ENCODE assay signal across 19 cellular contexts in genomic region chr7:42409296-42409695, GRCh38.
"Had no signal": no experiment of that assay in that cellular context is flagged by ENCODE, and none has a peak within 500 bp of the region (broad histone marks: within the 10 kb centered on the region; RNA-seq: fewer than 3 reads in every experiment).

No MANE protein-coding gene starts in this region.

- H3K4me3 ChIP-seq: coronary artery, dorsolateral prefrontal cortex, esophagus muscularis mucosa, heart right ventricle, left lung, lower lobe of right lung, mucosa of descending colon had no signal

- H3K4me1 ChIP-seq: esophagus muscularis mucosa, heart right ventricle, left lung, lower lobe of right lung had no signal

- H3K4me1 Mint-ChIP-seq: naive B cell had no signal

- DNase-seq: dermis blood vessel endothelial cell; dorsolateral prefrontal cortex; effector CD4-positive, alpha-beta T cell; effector memory CD4-positive, alpha-beta T cell; foreskin keratinocyte; glutamatergic neuron; head of caudate nucleus; heart right ventricle; hippocampal formation; left cardiac atrium; left ventricle myocardium superior; lower lobe of right lung; mesenchymal stem cell; mucosa of descending colon; naive B cell had no signal

- H3K9me3 ChIP-seq: esophagus muscularis mucosa, heart right ventricle, left lung, lower lobe of right lung, mucosa of descending colon had no signal

- H3K36me3 ChIP-seq: esophagus muscularis mucosa, heart right ventricle, left lung, lower lobe of right lung had no signal

- H3K27me3 ChIP-seq: dorsolateral prefrontal cortex, esophagus muscularis mucosa, foreskin keratinocyte, heart right ventricle, left lung had no signal

- H3K27ac ChIP-seq: coronary artery, dorsolateral prefrontal cortex, esophagus muscularis mucosa, foreskin keratinocyte, heart right ventricle, left lung, lower lobe of right lung had no signal

- H3K27ac Mint-ChIP-seq: mesothelial cell of epicardium, naive B cell had no signal

- ATAC-seq: foreskin keratinocyte, heart right ventricle, left cardiac atrium, left lung, left ventricle myocardium superior, lower lobe of right lung, mucosa of descending colon had no signal

- H3K4me3 Mint-ChIP-seq: mesothelial cell of epicardium, naive B cell had no signal

- H3K36me3 Mint-ChIP-seq: mesothelial cell of epicardium, naive B cell had no signal
